18 cellular contexts compared by ENCODE assay signal in genomic region chr17:40293363-40293762, GRCh38. TPM values are rescaled to one million over a fixed set of nuclear protein-coding genes. Genes with fewer than 3 reads are reported as not detected.
DNase-seq lines count a peak whose midpoint lies in the region; ATAC-seq and TF ChIP-seq lines count a peak whose summit lies in the region.
"Had no signal": no experiment of that assay in that cellular context is flagged by ENCODE, and none has a peak within 500 bp of the region (broad histone marks: within the 10 kb centered on the region; RNA-seq: fewer than 3 reads in every experiment).

No MANE protein-coding gene starts in this region.

- peak; percentile 75 to 79 for ATAC-seq in right cardiac atrium
- no peak for ATAC-seq in foreskin keratinocyte
- no peak for ATAC-seq in natural killer cell treated with Interleukin-12 subunit alpha and Interleukin-12 subunit beta and Interleukin-15 and Interleukin-18, amount 100 ng/mL, for 72 hours
- ATAC-seq: Panc1 had no signal

- no peaks in the 10 kb centered on the region for H3K9me3 Mint-ChIP-seq in natural killer cell treated with Interleukin-12 subunit alpha and Interleukin-12 subunit beta and Interleukin-15 and Interleukin-18, amount 100 ng/mL, for 72 hours
- H3K9me3 Mint-ChIP-seq: activated CD4-positive, alpha-beta T cell treated with anti-CD3 and anti-CD28 coated beads, Interleukin-2, amount 10 ng/mL, durations not matched to agents 24 days and 14 days had no signal

- DNase-seq in dermis microvascular lymphatic vessel endothelial cell (ENCODE audit: low read depth in 2 of 2) (peak; percentile 22 to 45), right cardiac atrium (no peak), spleen (no peak), foreskin keratinocyte (no peak), suprapubic skin (ENCODE audit: low spot score in 2 of 2) (no peak), esophagus squamous epithelium (lab: John Stamatoyannopoulos, UW) (no peak)
- no peak for DNase-seq in natural killer cell treated with Interleukin-12 subunit alpha and Interleukin-12 subunit beta and Interleukin-15 and Interleukin-18, amount 100 ng/mL, for 72 hours (ENCODE audit: low spot score)
- DNase-seq: activated CD4-positive, alpha-beta T cell treated with anti-CD3 and anti-CD28 coated beads, Interleukin-2, amount 10 ng/mL, durations not matched to agents 24 days and 14 days; activated naive CD4-positive, alpha-beta T cell treated with anti-CD3 and anti-CD28 coated beads, Interleukin-2, amount 50 U/mL, for 16 hours; brain microvascular endothelial cell; Caco-2; dorsolateral prefrontal cortex; NCI-H1092 treated with DMSO at 0.1 percent for 48 hours; NCI-H82; stimulated activated CD4-positive, alpha-beta T cell treated with anti-CD3 and anti-CD28 coated beads, Interleukin-15, amount 100 ng/mL, for 24 hours; stimulated activated naive CD4-positive, alpha-beta T cell treated with Interleukin-2 at 50 U/mL for 16 hours had no signal

- H3K27ac Mint-ChIP-seq in natural killer cell treated with Interleukin-12 subunit alpha and Interleukin-12 subunit beta and Interleukin-15 and Interleukin-18, amount 100 ng/mL, for 72 hours, result no peak overlapping the region
- H3K27ac Mint-ChIP-seq: activated CD4-positive, alpha-beta T cell treated with anti-CD3 and anti-CD28 coated beads, Interleukin-2, amount 10 ng/mL, durations not matched to agents 24 days and 14 days had no signal

- no peaks in the 10 kb centered on the region for H3K9me3 ChIP-seq in HUES48 (ENCODE audit: control insufficient read depth, insufficient read depth, low read length)
- no peaks in the 10 kb centered on the region for H3K9me3 ChIP-seq in right cardiac atrium (ENCODE audit: control insufficient read depth, low read length)
- H3K9me3 ChIP-seq in spleen, result no peaks in the 10 kb centered on the region
- no peaks in the 10 kb centered on the region for H3K9me3 ChIP-seq in suprapubic skin
- H3K9me3 ChIP-seq in esophagus squamous epithelium, result no peaks in the 10 kb centered on the region
- H3K9me3 ChIP-seq: Caco-2 had no signal

- peaks cover 19 to 26% of the 10 kb centered on the region in 2 donors for H3K4me1 Mint-ChIP-seq in natural killer cell treated with Interleukin-12 subunit alpha and Interleukin-12 subunit beta and Interleukin-15 and Interleukin-18, amount 100 ng/mL, for 72 hours (ENCODE audit: low read depth in 2 of 2)

- H3K36me3 ChIP-seq in HUES48 (ENCODE audit: control insufficient read depth, insufficient read depth, low read length), result peaks cover 84% of the 10 kb centered on the region
- peaks cover 0 to 36% (median 0%) of the 10 kb centered on the region in 6 donors for H3K36me3 ChIP-seq in spleen
- H3K36me3 ChIP-seq in suprapubic skin, result no peaks in the 10 kb centered on the region
- H3K36me3 ChIP-seq in esophagus squamous epithelium, result peaks cover 0 to 13% (median 0%) of the 10 kb centered on the region in 3 donors
- H3K36me3 ChIP-seq: brain microvascular endothelial cell had no signal

- H3K36me3 Mint-ChIP-seq in natural killer cell treated with Interleukin-12 subunit alpha and Interleukin-12 subunit beta and Interleukin-15 and Interleukin-18, amount 100 ng/mL, for 72 hours, result peaks cover 38% of the 10 kb centered on the region

- no peaks in the 10 kb centered on the region for H3K27me3 Mint-ChIP-seq in natural killer cell treated with Interleukin-12 subunit alpha and Interleukin-12 subunit beta and Interleukin-15 and Interleukin-18, amount 100 ng/mL, for 72 hours
- H3K27me3 Mint-ChIP-seq: activated CD4-positive, alpha-beta T cell treated with anti-CD3 and anti-CD28 coated beads, Interleukin-2, amount 10 ng/mL, durations not matched to agents 24 days and 14 days had no signal

- no peaks in the 10 kb centered on the region for H3K27me3 ChIP-seq in HUES48 (ENCODE audit: control insufficient read depth, insufficient read depth, low read length)
- H3K27me3 ChIP-seq in right cardiac atrium (ENCODE audit: control insufficient read depth, insufficient read depth), result no peaks in the 10 kb centered on the region
- no peaks in the 10 kb centered on the region for H3K27me3 ChIP-seq in spleen (replicated peaks in 1 of 7)
- H3K27me3 ChIP-seq in foreskin keratinocyte, result no peaks in the 10 kb centered on the region
- no peaks in the 10 kb centered on the region for H3K27me3 ChIP-seq in suprapubic skin
- no peaks in the 10 kb centered on the region for H3K27me3 ChIP-seq in esophagus squamous epithelium
- H3K27me3 ChIP-seq: brain microvascular endothelial cell, dorsolateral prefrontal cortex had no signal

- H3K9ac ChIP-seq in HUES48 (ENCODE audit: low read depth, low read length), result no peak overlapping the region

- intact Hi-C loops in right cardiac atrium (cut with DNase I), result loop anchor here in 2 of 4 donors (2.0 to 10.0 kb wide), 2 partner anchors 89 to 91 kb away; no protein-coding TSS in a partner anchor
- intact Hi-C loops in spleen (cut with DNase I; ENCODE audit: low total_unique reads), result loop anchor here (5.0 kb wide), 1 partner anchor 91 kb away; no protein-coding TSS in a partner anchor
- intact Hi-C loops in esophagus squamous epithelium (cut with DNase I), result no loop called here

- no peak for TF ChIP-seq EP300 in suprapubic skin (IDR thresholded peaks at IDR 0.05)

- H3K27ac ChIP-seq in HUES48 (ENCODE audit: low read depth, low read length), result peak overlapping the region; percentile 43
- H3K27ac ChIP-seq in right cardiac atrium (ENCODE audit: low read length), result peak overlapping the region; percentile 45
- H3K27ac ChIP-seq in spleen, result peak overlapping the region in 7 of 8 donors; percentile 47 to 74 (median 60)
- H3K27ac ChIP-seq in foreskin keratinocyte, result no peak overlapping the region
- no peak overlapping the region for H3K27ac ChIP-seq in suprapubic skin
- peak overlapping the region in 2 of 4 donors; percentile 1 to 55 for H3K27ac ChIP-seq in esophagus squamous epithelium
- H3K27ac ChIP-seq: brain microvascular endothelial cell had no signal

- H3K4me3 ChIP-seq in HUES48 (ENCODE audit: low read depth, low read length), result no peak overlapping the region
- H3K4me3 ChIP-seq in right cardiac atrium (ENCODE audit: low read length), result no peak overlapping the region
- no peak overlapping the region for H3K4me3 ChIP-seq in spleen
- H3K4me3 ChIP-seq in suprapubic skin, result no peak overlapping the region
- H3K4me3 ChIP-seq in esophagus squamous epithelium, result no peak overlapping the region
- H3K4me3 ChIP-seq: dorsolateral prefrontal cortex had no signal

- H3K4me1 ChIP-seq in HUES48 (ENCODE audit: control insufficient read depth, insufficient read depth, low read length) (peaks cover 32% of the 10 kb centered on the region), right cardiac atrium (ENCODE audit: control insufficient read depth, insufficient read depth, low read length) (no peaks in the 10 kb centered on the region), spleen (peaks cover 3 to 35% (median 10%) of the 10 kb centered on the region in 6 donors), foreskin keratinocyte (no peaks in the 10 kb centered on the region), suprapubic skin (peaks cover 13% of the 10 kb centered on the region), esophagus squamous epithelium (peaks cover 5 to 13% (median 7%) of the 10 kb centered on the region in 3 donors)
- H3K4me1 ChIP-seq: Caco-2 had no signal

- WGBS in right cardiac atrium, result 38% methylated on average over 1 of the region's 1 CpG
- 62 to 76% (median 73%) methylated on average over 1 of the region's 1 CpG for WGBS in spleen, 5 donors
- 75% methylated on average over 1 of the region's 1 CpG for WGBS in suprapubic skin
- WGBS in esophagus squamous epithelium, 2 donors, result 66 to 81% methylated on average over 1 of the region's 1 CpG

- TF ChIP-seq CTCF in spleen (IDR thresholded peaks at IDR 0.05 in 8 of 11, conservative IDR thresholded peaks at IDR 0.05 in 3 of 11), result no peak
- TF ChIP-seq CTCF in foreskin keratinocyte (conservative IDR thresholded peaks at IDR 0.05), result no peak
- no peak for TF ChIP-seq CTCF in suprapubic skin (IDR thresholded peaks at IDR 0.05)
- TF ChIP-seq CTCF in esophagus squamous epithelium (IDR thresholded peaks at IDR 0.05), result no peak

- TF ChIP-seq POLR2A in spleen (IDR thresholded peaks at IDR 0.05) (no peak), suprapubic skin (IDR thresholded peaks at IDR 0.05) (no peak), esophagus squamous epithelium (IDR thresholded peaks at IDR 0.05) (no peak)

- H3K4me3 Mint-ChIP-seq in natural killer cell treated with Interleukin-12 subunit alpha and Interleukin-12 subunit beta and Interleukin-15 and Interleukin-18, amount 100 ng/mL, for 72 hours, result no peak overlapping the region
- H3K4me3 Mint-ChIP-seq: activated CD4-positive, alpha-beta T cell treated with anti-CD3 and anti-CD28 coated beads, Interleukin-2, amount 10 ng/mL, durations not matched to agents 24 days and 14 days had no signal

RNA-seq across cellular contexts. Expression of gene CDC6, which starts 5.7 kb away (rescaled TPM):
- total RNA-seq in dermis microvascular lymphatic vessel endothelial cell (8.1 and 15.3 TPM in 2 replicates), right cardiac atrium (1 to 10 TPM; 1.0 to 1.8 (median 1.3) TPM), spleen (10 to 100 TPM in 2 of 7 donors, 1 to 10 TPM in 5; 4.2 to 11.6 (median 5.7) TPM), foreskin keratinocyte (60.7 and 68.9 TPM in 2 replicates), suprapubic skin (1 to 10 TPM; 2.7 to 5.3 (median 3.3) TPM), esophagus squamous epithelium (10 to 100 TPM in 2 of 4 donors, 1 to 10 TPM in 2; 2.9 to 17.8 (median 9.8) TPM)
- polyA plus RNA-seq in right cardiac atrium (0.36 TPM), spleen (1 to 10 TPM; 1.2 to 4.8 (median 4.1) TPM), foreskin keratinocyte (31.9 and 41.0 TPM in 2 replicates)
- total RNA-seq in natural killer cell treated with Interleukin-12 subunit alpha and Interleukin-12 subunit beta and Interleukin-15 and Interleukin-18, amount 100 ng/mL, for 72 hours, result 100 to 1,000 TPM in 1 of 2 donors, 10 to 100 TPM in 1; 79.2 to 172 TPM

RNA-seq across cellular contexts. Expression of gene RARA, which starts 15.6 kb away (rescaled TPM):
- total RNA-seq in dermis microvascular lymphatic vessel endothelial cell, result 5.1 and 10.9 TPM in 2 replicates
- 10 to 100 TPM; 26.2 to 39.0 (median 29.1) TPM for total RNA-seq in right cardiac atrium
- polyA plus RNA-seq in right cardiac atrium, result 28.3 TPM
- total RNA-seq in spleen, result 10 to 100 TPM; 56.6 to 95.1 (median 71.2) TPM
- 10 to 100 TPM; 13.3 to 28.3 (median 14.8) TPM for polyA plus RNA-seq in spleen
- total RNA-seq in foreskin keratinocyte, result 26.4 and 28.4 TPM in 2 replicates
- 21.6 and 22.4 TPM in 2 replicates for polyA plus RNA-seq in foreskin keratinocyte
- 10 to 100 TPM; 26.4 to 37.8 TPM for total RNA-seq in natural killer cell treated with Interleukin-12 subunit alpha and Interleukin-12 subunit beta and Interleukin-15 and Interleukin-18, amount 100 ng/mL, for 72 hours
- 10 to 100 TPM; 19.4 to 32.1 (median 28.3) TPM for total RNA-seq in suprapubic skin
- 10 to 100 TPM in 2 of 4 donors, 1 to 10 TPM in 2; 6.7 to 14.2 (median 10.8) TPM for total RNA-seq in esophagus squamous epithelium

Comparison
In these comparisons a context has a peak if more than half of its experiments do, and no peak if none do; other contexts are left out.
1. H3K27ac ChIP-seq: peak in HUES48 (single experiment), right cardiac atrium (single experiment) and spleen (7 of 8); none in foreskin keratinocyte (single experiment) and suprapubic skin (single experiment).
2. DNase-seq: peak in dermis microvascular lymphatic vessel endothelial cell (2 of 2); none in right cardiac atrium (0 of 3), spleen (single experiment), foreskin keratinocyte (0 of 2), natural killer cell treated with Interleukin-12 subunit alpha and Interleukin-12 subunit beta and Interleukin-15 and Interleukin-18, amount 100 ng/mL, for 72 hours (single experiment), suprapubic skin (0 of 2) and esophagus squamous epithelium (single experiment).
3. ATAC-seq: peak in right cardiac atrium (2 of 2); none in foreskin keratinocyte (single experiment) and natural killer cell treated with Interleukin-12 subunit alpha and Interleukin-12 subunit beta and Interleukin-15 and Interleukin-18, amount 100 ng/mL, for 72 hours (0 of 2).